Comparison of ENCODE assay signal across 18 cellular contexts in genomic region chr17:50365649-50366393, GRCh38.
"Had no signal": no experiment of that assay in that cellular context is flagged by ENCODE, and none has a peak within 500 bp of the region (broad histone marks: within the 10 kb centered on the region; RNA-seq: fewer than 3 reads in every experiment).

No MANE protein-coding gene starts in this region.

- H3K4me1 ChIP-seq: breast epithelium had no signal

- H2AFZ ChIP-seq: parathyroid adenoma had no signal

- H3K9me3 ChIP-seq: breast epithelium, gastrocnemius medialis, heart right ventricle, lower lobe of right lung, tibial nerve, vagina had no signal

- H3K4me3 ChIP-seq: breast epithelium, gastrocnemius medialis, heart right ventricle, lower lobe of right lung, tibial nerve, vagina had no signal

- DNase-seq: activated CD4-positive, alpha-beta memory T cell treated with anti-CD3 and anti-CD28 coated beads for 36 hours; activated CD4-positive, alpha-beta T cell treated with anti-CD3 and anti-CD28 coated beads for 36 hours; activated gamma-delta T cell treated with Interleukin-2 at 50 U/mL for 16 hours; activated naive CD8-positive, alpha-beta T cell treated with anti-CD3 and anti-CD28 coated beads, Interleukin-2, amount 10 ng/mL, durations not matched to agents 7 days and 5 days; activated T-cell treated with anti-CD3 and anti-CD28 coated beads, Interleukin-2, amount 50 U/mL, for 4 hours; heart right ventricle; lower lobe of right lung; midbrain; stimulated activated CD4-positive, alpha-beta T cell treated with anti-CD3 and anti-CD28 coated beads, Interleukin-15, amount 100 ng/mL, for 24 hours; stimulated activated CD4-positive, alpha-beta T cell treated with anti-CD3 and anti-CD28 coated beads, Interleukin-4, amount 100 ng/mL, for 24 hours; stimulated activated naive CD4-positive, alpha-beta T cell; T-helper 17 cell had no signal

- H3K9me3 Mint-ChIP-seq: activated CD4-positive, alpha-beta memory T cell treated with anti-CD3 and anti-CD28 coated beads for 36 hours; activated naive CD8-positive, alpha-beta T cell treated with anti-CD3 and anti-CD28 coated beads, Interleukin-2, amount 10 ng/mL, durations not matched to agents 7 days and 5 days; activated T-cell treated with anti-CD3 and anti-CD28 coated beads, Interleukin-2, amount 50 U/mL, for 4 hours had no signal

- H3K27ac ChIP-seq: breast epithelium, gastrocnemius medialis, heart right ventricle, lower lobe of right lung, parathyroid adenoma, tibial nerve, vagina had no signal

- H3K9ac ChIP-seq: parathyroid adenoma had no signal

- H3K27me3 ChIP-seq: breast epithelium, gastrocnemius medialis, heart right ventricle, tibial nerve, vagina had no signal

- ATAC-seq: activated CD4-positive, alpha-beta T cell treated with anti-CD3 and anti-CD28 coated beads for 36 hours; activated T-cell treated with anti-CD3 and anti-CD28 coated beads, Interleukin-2, amount 50 U/mL, for 4 hours; gastrocnemius medialis; heart right ventricle; left colon; lower lobe of right lung; T-helper 17 cell had no signal

- H3K27ac Mint-ChIP-seq: activated CD4-positive, alpha-beta memory T cell treated with anti-CD3 and anti-CD28 coated beads for 36 hours; activated CD4-positive, alpha-beta T cell treated with anti-CD3 and anti-CD28 coated beads for 36 hours; activated naive CD8-positive, alpha-beta T cell treated with anti-CD3 and anti-CD28 coated beads, Interleukin-2, amount 10 ng/mL, durations not matched to agents 7 days and 5 days; T-helper 17 cell had no signal
